In genomic region chr19:58047672-58048071, GRCh38 we compare ENCODE assay signal across 19 cellular contexts. TPM values are rescaled to one million over a fixed set of nuclear protein-coding genes. Genes with fewer than 3 reads are reported as not detected.
DNase-seq lines count a peak whose midpoint lies in the region; ATAC-seq and TF ChIP-seq lines count a peak whose summit lies in the region.
"Had no signal": no experiment of that assay in that cellular context is flagged by ENCODE, and none has a peak within 500 bp of the region (broad histone marks: within the 10 kb centered on the region; RNA-seq: fewer than 3 reads in every experiment).

No MANE protein-coding gene starts in this region.

- H3K36me3 ChIP-seq in heart right ventricle (no peaks in the 10 kb centered on the region), H7 (replicated peaks; ENCODE audit: control insufficient read depth, insufficient read depth, low read length) (no peaks in the 10 kb centered on the region)

- DNase-seq in left ventricle myocardium superior (peak; percentile 2), heart right ventricle (no peak), H7 (peak; percentile 24), posterior vena cava (ENCODE audit: low spot score) (peak; percentile 55), substantia nigra (lab: John Stamatoyannopoulos, UW) (no peak)
- DNase-seq in stimulated activated naive CD4-positive, alpha-beta T cell treated with Interleukin-2 at 50 U/mL for 16 hours (lab: John Stamatoyannopoulos, UW): no peak
- DNase-seq: C1 segment of cervical spinal cord; CD4-positive, alpha-beta memory T cell; CD4-positive, CD25-positive, alpha-beta regulatory T cell; CD8-positive, alpha-beta memory T cell; COR-L47; DMS79 treated with DMSO at 0.1 percent for 48 hours; GF-D8 had no signal

- H3K4me1 ChIP-seq in heart right ventricle: no peaks in the 10 kb centered on the region
- H3K4me1 ChIP-seq: A549 had no signal

- H3K27ac ChIP-seq in heart right ventricle (no peak overlapping the region), substantia nigra (ENCODE audit: low read depth, low read length, poor library complexity, severe bottlenecking) (no peak overlapping the region)
- H3K27ac ChIP-seq: 22Rv1, A549 had no signal

- H3K4me3 ChIP-seq in heart right ventricle (no peak overlapping the region), H7 (ENCODE audit: insufficient read depth, low read depth, low read length) (no peak overlapping the region)
- H3K4me3 ChIP-seq: A549 had no signal

- intact Hi-C loops in left ventricle myocardium superior (cut with micrococcal nuclease): no loop called here
- intact Hi-C loops in heart right ventricle (cut with DNase I): no loop called here
- intact Hi-C loops in posterior vena cava (cut with DNase I): no loop called here

- 94% methylated on average over 12 of the region's 12 CpGs for WGBS in heart right ventricle, 2 donors

- peaks cover 0 to 100% (median 37%) of the 10 kb centered on the region in 11 donors for H3K9me3 ChIP-seq in heart right ventricle

- TF ChIP-seq CTCF in heart right ventricle (IDR thresholded peaks at IDR 0.05): no peak

- H3K27me3 ChIP-seq in heart right ventricle: no peaks in the 10 kb centered on the region
- H3K27me3 ChIP-seq in H7 (ENCODE audit: control insufficient read depth, insufficient read depth, low read length): no peaks in the 10 kb centered on the region

- ATAC-seq in left ventricle myocardium superior (no peak), heart right ventricle (no peak), HG02885 (IDR thresholded peaks at IDR 0.05; ENCODE audit: poor library complexity, unreplicated experiment) (no peak)
- ATAC-seq: A549 had no signal

RNA-seq across cellular contexts. Expression of gene ZNF135, which starts 11.4 kb away (rescaled TPM):
- 4.1 TPM for total RNA-seq in left ventricle myocardium superior
- total RNA-seq in heart right ventricle: 1 to 10 TPM; 2.9 to 5.0 (median 3.9) TPM
- 10 to 100 TPM in 1 of 2 donors, 1 to 10 TPM in 1; 2.5 to 10.1 TPM for polyA plus RNA-seq in heart right ventricle
- total RNA-seq in H7 (2014; rRNA removed; shearing (Covaris generic)): 0.07 TPM in 1 of 2 replicates, not detected in the other
- total RNA-seq in posterior vena cava: 1 to 10 TPM; 4.1 to 5.5 TPM
- total RNA-seq: A172 had no signal
- polyA plus RNA-seq: A549 had no signal

RNA-seq across cellular contexts. Expression of gene ZSCAN1, which starts 13.8 kb away (rescaled TPM):
- not detected for total RNA-seq in left ventricle myocardium superior
- under 1 TPM in 1 of 10 donors, not detected in 9; 0.32 TPM for total RNA-seq in heart right ventricle
- under 1 TPM; 0.15 to 0.28 TPM for polyA plus RNA-seq in heart right ventricle
- not detected in 2 replicates for total RNA-seq in H7 (2014; rRNA removed; shearing (Covaris generic))
- not detected for total RNA-seq in posterior vena cava
- total RNA-seq: A172; B cell; CD4-positive, alpha-beta memory T cell; CD4-positive, CD25-positive, alpha-beta regulatory T cell; CD8-positive, alpha-beta memory T cell had no signal
- polyA plus RNA-seq: A549; CD14-positive monocyte; CD4-positive, alpha-beta memory T cell; CD4-positive, CD25-positive, alpha-beta regulatory T cell; CD8-positive, alpha-beta memory T cell had no signal

RNA-seq across cellular contexts. Expression of gene ZNF606, which starts 45.1 kb away (rescaled TPM):
- total RNA-seq in left ventricle myocardium superior: 14.1 TPM
- total RNA-seq in heart right ventricle: 10 to 100 TPM in 8 of 10 donors, 1 to 10 TPM in 2; 9.4 to 19.1 (median 13.4) TPM
- 10 to 100 TPM in 1 of 2 donors, 1 to 10 TPM in 1; 4.5 to 13.5 TPM for polyA plus RNA-seq in heart right ventricle
- 16.9 and 19.7 TPM in 2 replicates for total RNA-seq in H7 (2014; rRNA removed; shearing (Covaris generic))
- 10 to 100 TPM in 1 of 2 donors, 1 to 10 TPM in 1; 9.0 to 10.1 TPM for total RNA-seq in posterior vena cava
- total RNA-seq: A172 had no signal

RNA-seq across cellular contexts. Expression of gene ZSCAN18, which starts 50.4 kb away (rescaled TPM):
- total RNA-seq in left ventricle myocardium superior (73.4 TPM), heart right ventricle (100 to 1,000 TPM in 1 of 10 donors, 10 to 100 TPM in 9; 59.3 to 101 (median 73.2) TPM), posterior vena cava (10 to 100 TPM; 45.3 to 62.3 TPM)
- 10 to 100 TPM; 56.4 to 67.9 TPM for polyA plus RNA-seq in heart right ventricle
- 9.2 and 16.0 TPM in 2 replicates for total RNA-seq in H7 (2014; rRNA removed; shearing (Covaris generic))

Comparison
In these comparisons a context has a peak if more than half of its experiments do, and no peak if none do; other contexts are left out.
1. DNase-seq: peak in left ventricle myocardium superior (single experiment), H7 (single experiment) and posterior vena cava (single experiment); none in heart right ventricle (0 of 2), stimulated activated naive CD4-positive, alpha-beta T cell treated with Interleukin-2 at 50 U/mL for 16 hours (single experiment) and substantia nigra (0 of 49).